Comparison of ENCODE assay signal across 2 cellular contexts in the genomic region with DNA sequence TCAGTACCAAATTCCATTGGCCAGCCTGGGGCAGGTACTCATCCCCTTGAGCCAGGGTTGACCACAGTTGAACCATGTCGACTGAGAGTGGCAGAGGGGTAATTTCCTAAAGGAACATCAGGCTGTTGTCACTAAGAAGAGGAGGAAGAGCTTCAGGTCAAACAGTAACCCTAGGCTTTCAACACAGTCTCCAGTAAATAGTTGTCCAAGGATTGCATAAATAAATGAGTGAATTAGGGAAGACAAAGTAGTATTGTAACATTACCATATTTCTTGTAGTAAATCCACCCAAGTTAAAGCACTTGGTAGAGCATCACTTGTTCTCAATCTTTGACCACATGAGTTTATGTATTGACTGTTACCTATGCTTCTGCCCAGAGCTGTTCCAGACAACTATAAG.
TF ChIP-seq lines count a peak whose summit lies in the region.

No MANE protein-coding gene starts in this region.

TF ChIP-seq in K562, 482 proteins besides CTCF, POLR2A, EP300 and RAD21:
- TF ChIP-seq, protein P1, sequence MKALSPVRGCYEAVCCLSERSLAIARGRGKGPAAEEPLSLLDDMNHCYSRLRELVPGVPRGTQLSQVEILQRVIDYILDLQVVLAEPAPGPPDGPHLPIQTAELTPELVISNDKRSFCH (CRISPR knock-in tag; IDR thresholded peaks at IDR 0.05): no peak
- TF ChIP-seq, protein P1 (tag; IDR thresholded peaks at IDR 0.05): no peak
- TF ChIP-seq, protein P2, sequence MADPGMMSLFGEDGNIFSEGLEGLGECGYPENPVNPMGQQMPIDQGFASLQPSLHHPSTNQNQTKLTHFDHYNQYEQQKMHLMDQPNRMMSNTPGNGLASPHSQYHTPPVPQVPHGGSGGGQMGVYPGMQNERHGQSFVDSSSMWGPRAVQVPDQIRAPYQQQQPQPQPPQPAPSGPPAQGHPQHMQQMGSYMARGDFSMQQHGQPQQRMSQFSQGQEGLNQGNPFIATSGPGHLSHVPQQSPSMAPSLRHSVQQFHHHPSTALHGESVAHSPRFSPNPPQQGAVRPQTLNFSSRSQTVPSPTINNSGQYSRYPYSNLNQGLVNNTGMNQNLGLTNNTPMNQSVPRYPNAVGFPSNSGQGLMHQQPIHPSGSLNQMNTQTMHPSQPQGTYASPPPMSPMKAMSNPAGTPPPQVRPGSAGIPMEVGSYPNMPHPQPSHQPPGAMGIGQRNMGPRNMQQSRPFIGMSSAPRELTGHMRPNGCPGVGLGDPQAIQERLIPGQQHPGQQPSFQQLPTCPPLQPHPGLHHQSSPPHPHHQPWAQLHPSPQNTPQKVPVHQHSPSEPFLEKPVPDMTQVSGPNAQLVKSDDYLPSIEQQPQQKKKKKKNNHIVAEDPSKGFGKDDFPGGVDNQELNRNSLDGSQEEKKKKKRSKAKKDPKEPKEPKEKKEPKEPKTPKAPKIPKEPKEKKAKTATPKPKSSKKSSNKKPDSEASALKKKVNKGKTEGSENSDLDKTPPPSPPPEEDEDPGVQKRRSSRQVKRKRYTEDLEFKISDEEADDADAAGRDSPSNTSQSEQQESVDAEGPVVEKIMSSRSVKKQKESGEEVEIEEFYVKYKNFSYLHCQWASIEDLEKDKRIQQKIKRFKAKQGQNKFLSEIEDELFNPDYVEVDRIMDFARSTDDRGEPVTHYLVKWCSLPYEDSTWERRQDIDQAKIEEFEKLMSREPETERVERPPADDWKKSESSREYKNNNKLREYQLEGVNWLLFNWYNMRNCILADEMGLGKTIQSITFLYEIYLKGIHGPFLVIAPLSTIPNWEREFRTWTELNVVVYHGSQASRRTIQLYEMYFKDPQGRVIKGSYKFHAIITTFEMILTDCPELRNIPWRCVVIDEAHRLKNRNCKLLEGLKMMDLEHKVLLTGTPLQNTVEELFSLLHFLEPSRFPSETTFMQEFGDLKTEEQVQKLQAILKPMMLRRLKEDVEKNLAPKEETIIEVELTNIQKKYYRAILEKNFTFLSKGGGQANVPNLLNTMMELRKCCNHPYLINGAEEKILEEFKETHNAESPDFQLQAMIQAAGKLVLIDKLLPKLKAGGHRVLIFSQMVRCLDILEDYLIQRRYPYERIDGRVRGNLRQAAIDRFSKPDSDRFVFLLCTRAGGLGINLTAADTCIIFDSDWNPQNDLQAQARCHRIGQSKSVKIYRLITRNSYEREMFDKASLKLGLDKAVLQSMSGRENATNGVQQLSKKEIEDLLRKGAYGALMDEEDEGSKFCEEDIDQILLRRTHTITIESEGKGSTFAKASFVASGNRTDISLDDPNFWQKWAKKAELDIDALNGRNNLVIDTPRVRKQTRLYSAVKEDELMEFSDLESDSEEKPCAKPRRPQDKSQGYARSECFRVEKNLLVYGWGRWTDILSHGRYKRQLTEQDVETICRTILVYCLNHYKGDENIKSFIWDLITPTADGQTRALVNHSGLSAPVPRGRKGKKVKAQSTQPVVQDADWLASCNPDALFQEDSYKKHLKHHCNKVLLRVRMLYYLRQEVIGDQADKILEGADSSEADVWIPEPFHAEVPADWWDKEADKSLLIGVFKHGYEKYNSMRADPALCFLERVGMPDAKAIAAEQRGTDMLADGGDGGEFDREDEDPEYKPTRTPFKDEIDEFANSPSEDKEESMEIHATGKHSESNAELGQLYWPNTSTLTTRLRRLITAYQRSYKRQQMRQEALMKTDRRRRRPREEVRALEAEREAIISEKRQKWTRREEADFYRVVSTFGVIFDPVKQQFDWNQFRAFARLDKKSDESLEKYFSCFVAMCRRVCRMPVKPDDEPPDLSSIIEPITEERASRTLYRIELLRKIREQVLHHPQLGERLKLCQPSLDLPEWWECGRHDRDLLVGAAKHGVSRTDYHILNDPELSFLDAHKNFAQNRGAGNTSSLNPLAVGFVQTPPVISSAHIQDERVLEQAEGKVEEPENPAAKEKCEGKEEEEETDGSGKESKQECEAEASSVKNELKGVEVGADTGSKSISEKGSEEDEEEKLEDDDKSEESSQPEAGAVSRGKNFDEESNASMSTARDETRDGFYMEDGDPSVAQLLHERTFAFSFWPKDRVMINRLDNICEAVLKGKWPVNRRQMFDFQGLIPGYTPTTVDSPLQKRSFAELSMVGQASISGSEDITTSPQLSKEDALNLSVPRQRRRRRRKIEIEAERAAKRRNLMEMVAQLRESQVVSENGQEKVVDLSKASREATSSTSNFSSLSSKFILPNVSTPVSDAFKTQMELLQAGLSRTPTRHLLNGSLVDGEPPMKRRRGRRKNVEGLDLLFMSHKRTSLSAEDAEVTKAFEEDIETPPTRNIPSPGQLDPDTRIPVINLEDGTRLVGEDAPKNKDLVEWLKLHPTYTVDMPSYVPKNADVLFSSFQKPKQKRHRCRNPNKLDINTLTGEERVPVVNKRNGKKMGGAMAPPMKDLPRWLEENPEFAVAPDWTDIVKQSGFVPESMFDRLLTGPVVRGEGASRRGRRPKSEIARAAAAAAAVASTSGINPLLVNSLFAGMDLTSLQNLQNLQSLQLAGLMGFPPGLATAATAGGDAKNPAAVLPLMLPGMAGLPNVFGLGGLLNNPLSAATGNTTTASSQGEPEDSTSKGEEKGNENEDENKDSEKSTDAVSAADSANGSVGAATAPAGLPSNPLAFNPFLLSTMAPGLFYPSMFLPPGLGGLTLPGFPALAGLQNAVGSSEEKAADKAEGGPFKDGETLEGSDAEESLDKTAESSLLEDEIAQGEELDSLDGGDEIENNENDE (IDR thresholded peaks at IDR 0.05; ENCODE audit: low read depth, low read length): peak; percentile 71

TF ChIP-seq in liver, 16 proteins besides CTCF, POLR2A, EP300 and RAD21:
- TF ChIP-seq, protein P3, sequence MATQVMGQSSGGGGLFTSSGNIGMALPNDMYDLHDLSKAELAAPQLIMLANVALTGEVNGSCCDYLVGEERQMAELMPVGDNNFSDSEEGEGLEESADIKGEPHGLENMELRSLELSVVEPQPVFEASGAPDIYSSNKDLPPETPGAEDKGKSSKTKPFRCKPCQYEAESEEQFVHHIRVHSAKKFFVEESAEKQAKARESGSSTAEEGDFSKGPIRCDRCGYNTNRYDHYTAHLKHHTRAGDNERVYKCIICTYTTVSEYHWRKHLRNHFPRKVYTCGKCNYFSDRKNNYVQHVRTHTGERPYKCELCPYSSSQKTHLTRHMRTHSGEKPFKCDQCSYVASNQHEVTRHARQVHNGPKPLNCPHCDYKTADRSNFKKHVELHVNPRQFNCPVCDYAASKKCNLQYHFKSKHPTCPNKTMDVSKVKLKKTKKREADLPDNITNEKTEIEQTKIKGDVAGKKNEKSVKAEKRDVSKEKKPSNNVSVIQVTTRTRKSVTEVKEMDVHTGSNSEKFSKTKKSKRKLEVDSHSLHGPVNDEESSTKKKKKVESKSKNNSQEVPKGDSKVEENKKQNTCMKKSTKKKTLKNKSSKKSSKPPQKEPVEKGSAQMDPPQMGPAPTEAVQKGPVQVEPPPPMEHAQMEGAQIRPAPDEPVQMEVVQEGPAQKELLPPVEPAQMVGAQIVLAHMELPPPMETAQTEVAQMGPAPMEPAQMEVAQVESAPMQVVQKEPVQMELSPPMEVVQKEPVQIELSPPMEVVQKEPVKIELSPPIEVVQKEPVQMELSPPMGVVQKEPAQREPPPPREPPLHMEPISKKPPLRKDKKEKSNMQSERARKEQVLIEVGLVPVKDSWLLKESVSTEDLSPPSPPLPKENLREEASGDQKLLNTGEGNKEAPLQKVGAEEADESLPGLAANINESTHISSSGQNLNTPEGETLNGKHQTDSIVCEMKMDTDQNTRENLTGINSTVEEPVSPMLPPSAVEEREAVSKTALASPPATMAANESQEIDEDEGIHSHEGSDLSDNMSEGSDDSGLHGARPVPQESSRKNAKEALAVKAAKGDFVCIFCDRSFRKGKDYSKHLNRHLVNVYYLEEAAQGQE (IDR thresholded peaks at IDR 0.05): no peak
- no peak for TF ChIP-seq HNF4G (IDR thresholded peaks at IDR 0.05)
- TF ChIP-seq EGR1 (IDR thresholded peaks at IDR 0.05; ENCODE audit: low read depth in 2 of 2): no peak
- TF ChIP-seq YY1 (IDR thresholded peaks at IDR 0.05): peak; percentile 18
- TF ChIP-seq HNF4A (conservative IDR thresholded peaks at IDR 0.05): peak; percentile 50 to 69
- TF ChIP-seq FOXA1 (IDR thresholded peaks at IDR 0.05): no peak
- TF ChIP-seq, protein P4, sequence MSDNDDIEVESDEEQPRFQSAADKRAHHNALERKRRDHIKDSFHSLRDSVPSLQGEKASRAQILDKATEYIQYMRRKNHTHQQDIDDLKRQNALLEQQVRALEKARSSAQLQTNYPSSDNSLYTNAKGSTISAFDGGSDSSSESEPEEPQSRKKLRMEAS (IDR thresholded peaks at IDR 0.05): peak; percentile 38
- peak; percentile 17 for TF ChIP-seq SP1 (IDR thresholded peaks at IDR 0.05)
- TF ChIP-seq NR2F2 (IDR thresholded peaks at IDR 0.05): no peak
- no peak for TF ChIP-seq GABPA (IDR thresholded peaks at IDR 0.05 in 1 of 2, conservative IDR thresholded peaks at IDR 0.05 in 1 of 2)
- no peak for TF ChIP-seq TAF1 (conservative IDR thresholded peaks at IDR 0.05)
- TF ChIP-seq, protein P5, sequence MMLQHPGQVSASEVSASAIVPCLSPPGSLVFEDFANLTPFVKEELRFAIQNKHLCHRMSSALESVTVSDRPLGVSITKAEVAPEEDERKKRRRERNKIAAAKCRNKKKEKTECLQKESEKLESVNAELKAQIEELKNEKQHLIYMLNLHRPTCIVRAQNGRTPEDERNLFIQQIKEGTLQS (IDR thresholded peaks at IDR 0.05): no peak
- TF ChIP-seq, protein P6, sequence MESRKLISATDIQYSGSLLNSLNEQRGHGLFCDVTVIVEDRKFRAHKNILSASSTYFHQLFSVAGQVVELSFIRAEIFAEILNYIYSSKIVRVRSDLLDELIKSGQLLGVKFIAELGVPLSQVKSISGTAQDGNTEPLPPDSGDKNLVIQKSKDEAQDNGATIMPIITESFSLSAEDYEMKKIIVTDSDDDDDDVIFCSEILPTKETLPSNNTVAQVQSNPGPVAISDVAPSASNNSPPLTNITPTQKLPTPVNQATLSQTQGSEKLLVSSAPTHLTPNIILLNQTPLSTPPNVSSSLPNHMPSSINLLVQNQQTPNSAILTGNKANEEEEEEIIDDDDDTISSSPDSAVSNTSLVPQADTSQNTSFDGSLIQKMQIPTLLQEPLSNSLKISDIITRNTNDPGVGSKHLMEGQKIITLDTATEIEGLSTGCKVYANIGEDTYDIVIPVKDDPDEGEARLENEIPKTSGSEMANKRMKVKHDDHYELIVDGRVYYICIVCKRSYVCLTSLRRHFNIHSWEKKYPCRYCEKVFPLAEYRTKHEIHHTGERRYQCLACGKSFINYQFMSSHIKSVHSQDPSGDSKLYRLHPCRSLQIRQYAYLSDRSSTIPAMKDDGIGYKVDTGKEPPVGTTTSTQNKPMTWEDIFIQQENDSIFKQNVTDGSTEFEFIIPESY (IDR thresholded peaks at IDR 0.05): no peak
- peak; percentile 67 to 73 for TF ChIP-seq RXRA (IDR thresholded peaks at IDR 0.05)
- no peak for TF ChIP-seq JUND (IDR thresholded peaks at IDR 0.05)
- peak; percentile 43 for TF ChIP-seq FOXA2 (IDR thresholded peaks at IDR 0.05)
